Comparison of ENCODE assay signal across 32 cellular contexts in the genomic region with DNA sequence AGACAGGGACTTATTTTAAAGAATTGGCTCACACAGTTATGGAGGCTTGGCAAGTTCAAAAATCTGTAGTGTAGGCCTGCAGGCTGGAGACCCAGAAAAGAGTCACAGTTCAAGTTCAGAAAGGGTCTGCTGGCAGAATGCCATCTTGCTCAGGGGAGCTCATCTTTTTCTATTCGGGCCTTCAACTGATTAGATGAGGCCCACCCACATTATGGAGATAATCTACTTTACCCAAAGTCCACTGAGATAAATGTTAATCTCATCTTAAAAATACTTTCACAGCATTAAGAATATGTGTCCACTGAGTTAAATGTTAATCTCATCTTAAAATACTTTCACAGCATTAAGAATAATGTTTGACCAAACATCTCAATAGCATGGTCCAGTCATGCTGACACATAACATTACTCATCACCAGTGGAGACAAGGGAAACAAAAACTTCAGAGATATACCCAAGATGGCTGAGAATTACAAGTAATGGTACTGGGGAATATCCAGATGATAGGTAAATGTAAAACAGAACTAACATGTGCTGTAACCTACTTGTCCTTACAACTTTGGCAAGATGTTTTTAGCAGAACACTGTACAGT.
DNase-seq lines count a peak whose midpoint lies in the region; ATAC-seq and TF ChIP-seq lines count a peak whose summit lies in the region.
"Had no signal": no experiment of that assay in that cellular context is flagged by ENCODE, and none has a peak within 500 bp of the region (broad histone marks: within the 10 kb centered on the region; RNA-seq: fewer than 3 reads in every experiment).

No MANE protein-coding gene starts in this region.

- H3K27me3 Mint-ChIP-seq in WTC11 (ENCODE audit: low read depth) (no peaks in the 10 kb centered on the region), glutamatergic neuron (ENCODE audit: unreplicated experiment) (no peaks in the 10 kb centered on the region)
- H3K27me3 Mint-ChIP-seq: activated CD4-positive, alpha-beta memory T cell treated with anti-CD3 and anti-CD28 coated beads, Interleukin-2, amount 10 ng/mL, durations not matched to agents 7 days and 5 days; activated naive CD4-positive, alpha-beta T cell treated with anti-CD3 and anti-CD28 coated beads, Interleukin-2, amount 10 ng/mL, durations not matched to agents 7 days and 5 days; B cell; CD8-positive, alpha-beta memory T cell; stimulated activated naive CD8-positive, alpha-beta T cell treated with anti-CD3 and anti-CD28 coated beads, Interleukin-15, Interleukin-2, amounts not matched to agents 100 ng/mL and 50 ng/mL, for 24 hours had no signal

- TF ChIP-seq CTCF in WTC11 (IDR thresholded peaks at IDR 0.05): no peak
- TF ChIP-seq CTCF in glutamatergic neuron (IDR thresholded peaks at IDR 0.05; ENCODE audit: partially characterized antibody, unreplicated experiment): no peak

- 0 out of 2 replicates have a peak, but pooled peaks cover 4% of the 10 kb centered on the region for H3K9me3 Mint-ChIP-seq in WTC11
- no peaks in the 10 kb centered on the region for H3K9me3 Mint-ChIP-seq in glutamatergic neuron (ENCODE audit: unreplicated experiment)
- H3K9me3 Mint-ChIP-seq: mesothelial cell of epicardium; stimulated activated naive CD8-positive, alpha-beta T cell treated with anti-CD3 and anti-CD28 coated beads, Interleukin-15, Interleukin-2, amounts not matched to agents 100 ng/mL and 50 ng/mL, for 24 hours had no signal

- POLR2A ChIA-PET in WTC11 (lab: Charles Lee): no interaction called here

- H3K36me3 Mint-ChIP-seq in WTC11 (no peaks in the 10 kb centered on the region), glutamatergic neuron (ENCODE audit: unreplicated experiment) (no peaks in the 10 kb centered on the region)
- H3K36me3 Mint-ChIP-seq: activated naive CD4-positive, alpha-beta T cell treated with anti-CD3 and anti-CD28 coated beads, Interleukin-2, amount 10 ng/mL, durations not matched to agents 7 days and 5 days; CD8-positive, alpha-beta memory T cell; mesothelial cell of epicardium; naive thymus-derived CD8-positive, alpha-beta T cell had no signal

- in situ Hi-C loops in ACHN (cut with HindIII; ENCODE audit: low pct_ligation_motif_present, low pct_unique_long_range_greater_than_20kb, low sequenced_read_pairs): no loop called here

- no peaks in the 10 kb centered on the region for H3K4me1 Mint-ChIP-seq in WTC11
- no peaks in the 10 kb centered on the region for H3K4me1 Mint-ChIP-seq in glutamatergic neuron (ENCODE audit: low read depth, unreplicated experiment)
- H3K4me1 Mint-ChIP-seq: activated CD4-positive, alpha-beta memory T cell treated with anti-CD3 and anti-CD28 coated beads, Interleukin-2, amount 10 ng/mL, durations not matched to agents 7 days and 5 days; activated naive CD4-positive, alpha-beta T cell treated with anti-CD3 and anti-CD28 coated beads, Interleukin-2, amount 10 ng/mL, durations not matched to agents 7 days and 5 days; B cell; CD8-positive, alpha-beta memory T cell; mesothelial cell of epicardium; naive thymus-derived CD8-positive, alpha-beta T cell had no signal

- H3K27ac ChIP-seq in caudate nucleus (ENCODE audit: low read depth, low read length): no peak overlapping the region
- H3K27ac ChIP-seq: breast epithelium, gastrocnemius medialis, Peyer's patch, psoas muscle, SJSA1, uterus had no signal

- peak; percentile 35 for DNase-seq in ACHN
- DNase-seq in HS-5 (ENCODE audit: low read depth): peak; percentile 18
- DNase-seq in WTC11 (ENCODE audit: low spot score): no peak
- DNase-seq in glomerular visceral epithelial cell (ENCODE audit: extremely low spot score): peak; percentile 27
- no peak for DNase-seq in caudate nucleus (lab: John Stamatoyannopoulos, UW)
- no peak for DNase-seq in glutamatergic neuron
- DNase-seq: activated CD4-positive, alpha-beta memory T cell treated with anti-CD3 and anti-CD28 coated beads, Interleukin-2, amount 10 ng/mL, durations not matched to agents 7 days and 5 days; activated CD4-positive, CD25-positive, alpha-beta regulatory T cell treated with anti-CD3 and anti-CD28 coated beads, Interleukin-2, amount 50 U/mL, for 72 hours; activated CD8-positive, alpha-beta memory T cell treated with anti-CD3 and anti-CD28 coated beads, Interleukin-2, amount 50 U/mL, for 48 hours; activated naive CD4-positive, alpha-beta T cell treated with anti-CD3 and anti-CD28 coated beads, Interleukin-2, amount 10 ng/mL, durations not matched to agents 7 days and 5 days; amniotic stem cell; CD8-positive, alpha-beta memory T cell; DMS153; effector memory CD4-positive, alpha-beta T cell; gastrocnemius medialis; GDM1; naive thymus-derived CD8-positive, alpha-beta T cell; NCI-H1092 treated with DMSO at 0.1 percent for 48 hours; NCI-H2029; NCI-H69; nucleus accumbens; Peyer's patch; psoas muscle; uterus had no signal

- CTCF ChIA-PET in WTC11 (lab: Charles Lee): no interaction called here

- H3K27ac Mint-ChIP-seq in WTC11 (no peak overlapping the region), glutamatergic neuron (ENCODE audit: unreplicated experiment) (no peak overlapping the region)
- H3K27ac Mint-ChIP-seq: activated CD4-positive, alpha-beta memory T cell treated with anti-CD3 and anti-CD28 coated beads, Interleukin-2, amount 10 ng/mL, durations not matched to agents 7 days and 5 days; activated naive CD4-positive, alpha-beta T cell treated with anti-CD3 and anti-CD28 coated beads, Interleukin-2, amount 10 ng/mL, durations not matched to agents 7 days and 5 days; B cell; CD8-positive, alpha-beta memory T cell; mesothelial cell of epicardium; naive thymus-derived CD8-positive, alpha-beta T cell; stimulated activated naive CD8-positive, alpha-beta T cell treated with anti-CD3 and anti-CD28 coated beads, Interleukin-15, Interleukin-2, amounts not matched to agents 100 ng/mL and 50 ng/mL, for 24 hours had no signal

- ATAC-seq in WTC11 (no peak), GM19395 (IDR thresholded peaks at IDR 0.05; ENCODE audit: unreplicated experiment) (no peak), GM21717 (IDR thresholded peaks at IDR 0.05; ENCODE audit: unreplicated experiment) (no peak)
- ATAC-seq: gastrocnemius medialis; HCT116; naive thymus-derived CD8-positive, alpha-beta T cell; psoas muscle had no signal

- no peak overlapping the region for H3K4me3 Mint-ChIP-seq in WTC11
- no peak overlapping the region for H3K4me3 Mint-ChIP-seq in glutamatergic neuron (ENCODE audit: unreplicated experiment)
- H3K4me3 Mint-ChIP-seq: activated CD4-positive, alpha-beta memory T cell treated with anti-CD3 and anti-CD28 coated beads, Interleukin-2, amount 10 ng/mL, durations not matched to agents 7 days and 5 days; activated naive CD4-positive, alpha-beta T cell treated with anti-CD3 and anti-CD28 coated beads, Interleukin-2, amount 10 ng/mL, durations not matched to agents 7 days and 5 days; B cell; CD8-positive, alpha-beta memory T cell; mesothelial cell of epicardium; naive thymus-derived CD8-positive, alpha-beta T cell; stimulated activated naive CD8-positive, alpha-beta T cell treated with anti-CD3 and anti-CD28 coated beads, Interleukin-15, Interleukin-2, amounts not matched to agents 100 ng/mL and 50 ng/mL, for 24 hours had no signal

TF ChIP-seq in WTC11, 78 proteins besides CTCF, POLR2A, EP300 and RAD21:
- TF ChIP-seq GTF2I (CRISPR knock-in tag; conservative IDR thresholded peaks at IDR 0.05) (0 out of 2 replicates have a peak, but pooled peaks have one; percentile 29), ZNF317 (CRISPR knock-in tag; IDR thresholded peaks at IDR 0.05; ENCODE audit: borderline replicate concordance, low read depth) (no peak)

Comparison
In these comparisons a context has a peak if more than half of its experiments do, and no peak if none do; other contexts are left out.
1. DNase-seq: peak in ACHN (single experiment), HS-5 (single experiment) and glomerular visceral epithelial cell (single experiment); none in WTC11 (single experiment), caudate nucleus (0 of 61) and glutamatergic neuron (single experiment).